In genomic region chr22:19103881-19104821, GRCh38 we compare ENCODE assay signal across 9 cellular contexts. TPM values are rescaled to one million over a fixed set of nuclear protein-coding genes. Genes with fewer than 3 reads are reported as not detected.
DNase-seq lines count a peak whose midpoint lies in the region; ATAC-seq and TF ChIP-seq lines count a peak whose summit lies in the region.
"Had no signal": no experiment of that assay in that cellular context is flagged by ENCODE, and none has a peak within 500 bp of the region (broad histone marks: within the 10 kb centered on the region; RNA-seq: fewer than 3 reads in every experiment).

No MANE protein-coding gene starts in this region.

- no peak overlapping the region for H3K4me3 Mint-ChIP-seq in mesothelial cell of epicardium

- H3K4me1 Mint-ChIP-seq in mesothelial cell of epicardium: peaks cover 6% of the 10 kb centered on the region

- H3K9me3 ChIP-seq in adipocyte (ENCODE audit: control insufficient read depth, low read length): no peaks in the 10 kb centered on the region

- H3K27me3 ChIP-seq in adipocyte (replicated peaks; ENCODE audit: control insufficient read depth, insufficient read depth, low read length): no peaks in the 10 kb centered on the region

- H3K4me3 ChIP-seq in adipocyte (ENCODE audit: low read length): no peak overlapping the region

- TF ChIP-seq CTCF in mesothelial cell of epicardium (IDR thresholded peaks at IDR 0.05; ENCODE audit: unreplicated experiment): no peak

- no peaks in the 10 kb centered on the region for H3K27me3 Mint-ChIP-seq in mesothelial cell of epicardium (ENCODE audit: low read depth)

- peaks cover 31% of the 10 kb centered on the region for H3K4me1 ChIP-seq in adipocyte (ENCODE audit: control insufficient read depth, insufficient read depth, low read length)

- DNase-seq in D341Med (ENCODE audit: low spot score): peak; percentile 20
- peak; percentile 70 for DNase-seq in adipocyte (ENCODE audit: low read depth)
- DNase-seq in mesothelial cell of epicardium (ENCODE audit: low spot score in 2 of 2, unreplicated experiment in 2 of 2): no peak
- DNase-seq: NCI-H526 had no signal

- ATAC-seq in GM18858 (IDR thresholded peaks at IDR 0.05; ENCODE audit: unreplicated experiment) (no peak), GM18511 (IDR thresholded peaks at IDR 0.05; ENCODE audit: unreplicated experiment) (no peak), HG02885 (IDR thresholded peaks at IDR 0.05; ENCODE audit: poor library complexity, unreplicated experiment) (no peak)

- H3K9ac ChIP-seq in adipocyte (ENCODE audit: low read length): no peak overlapping the region

- H3K36me3 ChIP-seq in adipocyte (ENCODE audit: control insufficient read depth, insufficient read depth, low read length, severe bottlenecking): no peaks in the 10 kb centered on the region

- H3K36me3 Mint-ChIP-seq in mesothelial cell of epicardium: peaks cover 4% of the 10 kb centered on the region

- H3K9me3 Mint-ChIP-seq in mesothelial cell of epicardium: peaks cover 3% of the 10 kb centered on the region

- H3K27ac Mint-ChIP-seq in mesothelial cell of epicardium: peak overlapping the region; percentile 26

RNA-seq across cellular contexts. Expression of gene DGCR2, which starts 18.1 kb away (rescaled TPM):
- 77.3 to 78.9 TPM (median 78.3 TPM) in 3 replicates for total RNA-seq in mesothelial cell of epicardium

RNA-seq across cellular contexts. Expression of gene TSSK2, which starts 27.0 kb away (rescaled TPM):
- total RNA-seq in mesothelial cell of epicardium: not detected in 3 replicates
- total RNA-seq: epithelial cell of proximal tubule had no signal

RNA-seq across cellular contexts. Expression of gene ESS2, which starts 40.3 kb away (rescaled TPM):
- total RNA-seq in mesothelial cell of epicardium: 17.3 to 18.5 TPM (median 18.1 TPM) in 3 replicates

RNA-seq across cellular contexts. Expression of gene GSC2, which starts 45.9 kb away (rescaled TPM):
- total RNA-seq in mesothelial cell of epicardium: not detected in 3 replicates
- total RNA-seq: epithelial cell of proximal tubule, mononuclear cell had no signal

Comparison
In these comparisons a context has a peak if more than half of its experiments do, and no peak if none do; other contexts are left out.
1. DNase-seq: peak in D341Med (single experiment) and adipocyte (single experiment); none in mesothelial cell of epicardium (0 of 2).